35 cellular contexts compared by ENCODE assay signal in the genomic region with DNA sequence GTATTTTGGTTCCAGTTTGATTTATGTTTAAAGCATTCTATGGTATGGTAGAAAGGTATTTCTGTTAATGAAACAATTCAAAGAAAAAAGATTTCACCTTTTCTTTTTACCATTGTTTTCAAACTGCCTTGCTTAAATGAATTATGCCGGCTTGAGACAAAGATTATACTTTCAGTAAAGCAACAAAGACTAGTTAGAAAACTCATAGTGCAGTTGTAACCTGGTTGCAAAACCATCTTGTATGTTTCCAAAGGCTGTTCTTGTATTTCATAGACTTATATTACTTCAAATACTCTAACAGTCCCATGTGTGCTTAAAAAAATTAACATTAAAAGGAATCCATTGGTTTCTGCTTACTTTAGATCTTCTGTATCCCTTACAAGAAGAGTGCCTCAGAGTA.
"Had no signal": no experiment of that assay in that cellular context is flagged by ENCODE, and none has a peak within 500 bp of the region (broad histone marks: within the 10 kb centered on the region; RNA-seq: fewer than 3 reads in every experiment).

No MANE protein-coding gene starts in this region.

- H3K27me3 ChIP-seq: MG63 had no signal

- H3K9me3 ChIP-seq: MG63 had no signal

- DNase-seq: Karpas-422, Kasumi-1, MG63, MM.1S, MV-4-11, NCI-H1048, NCI-H1092, NCI-H1092 treated with DMSO at 0.1 percent for 48 hours, NCI-H1105, NCI-H1105 treated with DMSO at 0.1 percent for 48 hours, NCI-H1417, NCI-H1417 treated with DMSO at 0.1 percent for 48 hours, NCI-H1436, NCI-H1436 treated with DMSO at 0.1 percent for 48 hours, NCI-H146, NCI-H1694, NCI-H1694 treated with DMSO at 0.1 percent for 48 hours, NCI-H187, NCI-H187 treated with DMSO at 0.1 percent for 48 hours, NCI-H1930, NCI-H2029, NCI-H2029 treated with DMSO at 0.1 percent for 48 hours, NCI-H2081, NCI-H2081 treated with DMSO at 0.1 percent for 48 hours, NCI-H2107, NCI-H2171, NCI-H2171 treated with DMSO at 0.1 percent for 48 hours, NCI-H2227 treated with DMSO at 0.1 percent for 48 hours, NCI-H226, NCI-H345, NCI-H446, NCI-H446 treated with DMSO at 0.1 percent for 48 hours, NCI-H510A, NCI-H510A treated with DMSO at 0.1 percent for 48 hours, NCI-H524 had no signal

- H3K4me3 ChIP-seq: MG63 had no signal
